In genomic region chr4:4541661-4542570, GRCh38 we compare ENCODE assay signal across 1 cellular context.
TF ChIP-seq lines count a peak whose summit lies in the region.

Gene STX18, minus strand, starts transcription at chr4:4542048. Its CDS starts 84 bp downstream, at chr4:4541964.

TF ChIP-seq in HEK293, 187 proteins besides CTCF, POLR2A, EP300 and RAD21 (continued from another document):
- TF ChIP-seq, protein P1, sequence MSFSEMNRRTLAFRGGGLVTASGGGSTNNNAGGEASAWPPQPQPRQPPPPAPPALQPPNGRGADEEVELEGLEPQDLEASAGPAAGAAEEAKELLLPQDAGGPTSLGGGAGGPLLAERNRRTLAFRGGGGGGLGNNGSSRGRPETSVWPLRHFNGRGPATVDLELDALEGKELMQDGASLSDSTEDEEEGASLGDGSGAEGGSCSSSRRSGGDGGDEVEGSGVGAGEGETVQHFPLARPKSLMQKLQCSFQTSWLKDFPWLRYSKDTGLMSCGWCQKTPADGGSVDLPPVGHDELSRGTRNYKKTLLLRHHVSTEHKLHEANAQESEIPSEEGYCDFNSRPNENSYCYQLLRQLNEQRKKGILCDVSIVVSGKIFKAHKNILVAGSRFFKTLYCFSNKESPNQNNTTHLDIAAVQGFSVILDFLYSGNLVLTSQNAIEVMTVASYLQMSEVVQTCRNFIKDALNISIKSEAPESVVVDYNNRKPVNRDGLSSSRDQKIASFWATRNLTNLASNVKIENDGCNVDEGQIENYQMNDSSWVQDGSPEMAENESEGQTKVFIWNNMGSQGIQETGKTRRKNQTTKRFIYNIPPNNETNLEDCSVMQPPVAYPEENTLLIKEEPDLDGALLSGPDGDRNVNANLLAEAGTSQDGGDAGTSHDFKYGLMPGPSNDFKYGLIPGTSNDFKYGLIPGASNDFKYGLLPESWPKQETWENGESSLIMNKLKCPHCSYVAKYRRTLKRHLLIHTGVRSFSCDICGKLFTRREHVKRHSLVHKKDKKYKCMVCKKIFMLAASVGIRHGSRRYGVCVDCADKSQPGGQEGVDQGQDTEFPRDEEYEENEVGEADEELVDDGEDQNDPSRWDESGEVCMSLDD (tag by site-specific recombination; IDR thresholded peaks at IDR 0.05), result peak; percentile 83
- TF ChIP-seq ZNF514 (tag by site-specific recombination; IDR thresholded peaks at IDR 0.05) (no peak), ZNF510 (tag by site-specific recombination; IDR thresholded peaks at IDR 0.05; ENCODE audit: insufficient replicate concordance) (no peak), ZBTB1 (tag by site-specific recombination; IDR thresholded peaks at IDR 0.05) (peak; percentile 98), ZNF776 (tag by site-specific recombination; IDR thresholded peaks at IDR 0.05; ENCODE audit: borderline replicate concordance) (no peak), ZNF404 (tag by site-specific recombination; IDR thresholded peaks at IDR 0.05) (no peak), ZNF830 (tag by site-specific recombination; IDR thresholded peaks at IDR 0.05; ENCODE audit: low read depth) (no peak), ZBTB21 (tag by site-specific recombination; IDR thresholded peaks at IDR 0.05) (peak; percentile 72), ZNF426 (tag by site-specific recombination; IDR thresholded peaks at IDR 0.05) (no peak), TRIM28 (IDR thresholded peaks at IDR 0.05; ENCODE audit: borderline replicate concordance, low read length) (peak; percentile 63; the same call in 1 of the 2 replicates), ZFP69B (tag by site-specific recombination; IDR thresholded peaks at IDR 0.05) (peak; percentile 89), MEIS1 (CRISPR knock-in tag; IDR thresholded peaks at IDR 0.05; ENCODE audit: borderline replicate concordance) (no peak), ZNF112 (tag by site-specific recombination; IDR thresholded peaks at IDR 0.05) (no peak), ZNF366 (tag by site-specific recombination; conservative IDR thresholded peaks at IDR 0.05) (peak; percentile 49), ZNF747 (tag by site-specific recombination; IDR thresholded peaks at IDR 0.05) (no peak), ZNF174 (tag by site-specific recombination; IDR thresholded peaks at IDR 0.05) (no peak), ZNF664 (tag by site-specific recombination; IDR thresholded peaks at IDR 0.05) (peak; percentile 57; the same call in 1 of the 2 replicates), ZNF624 (tag by site-specific recombination; IDR thresholded peaks at IDR 0.05) (0 out of 2 replicates have a peak, but pooled peaks have one; percentile 52), ZBTB8A (tag by site-specific recombination; IDR thresholded peaks at IDR 0.05) (peak; percentile 73), ZNF157 (tag by site-specific recombination; IDR thresholded peaks at IDR 0.05) (no peak), ZNF202 (tag by site-specific recombination; IDR thresholded peaks at IDR 0.05; ENCODE audit: borderline replicate concordance) (no peak), SP7 (tag by site-specific recombination; IDR thresholded peaks at IDR 0.05) (peak; percentile 93), ZNF843 (tag by site-specific recombination; IDR thresholded peaks at IDR 0.05) (peak; percentile 83), ZNF561 (tag by site-specific recombination; IDR thresholded peaks at IDR 0.05; ENCODE audit: borderline replicate concordance) (peak; percentile 95), ZNF121 (tag by site-specific recombination; IDR thresholded peaks at IDR 0.05) (peak; percentile 78; the same call in 1 of the 2 replicates), WT1 (tag by site-specific recombination; IDR thresholded peaks at IDR 0.05) (peak; percentile 58; the same call in 1 of the 2 replicates), ZNF138 (tag by site-specific recombination; IDR thresholded peaks at IDR 0.05; ENCODE audit: borderline replicate concordance) (no peak), KLF1 (tag by site-specific recombination; IDR thresholded peaks at IDR 0.05) (peak; percentile 70), ZNF292 (tag by site-specific recombination; IDR thresholded peaks at IDR 0.05; ENCODE audit: borderline replicate concordance, low read depth) (no peak)
- TF ChIP-seq, protein P2, sequence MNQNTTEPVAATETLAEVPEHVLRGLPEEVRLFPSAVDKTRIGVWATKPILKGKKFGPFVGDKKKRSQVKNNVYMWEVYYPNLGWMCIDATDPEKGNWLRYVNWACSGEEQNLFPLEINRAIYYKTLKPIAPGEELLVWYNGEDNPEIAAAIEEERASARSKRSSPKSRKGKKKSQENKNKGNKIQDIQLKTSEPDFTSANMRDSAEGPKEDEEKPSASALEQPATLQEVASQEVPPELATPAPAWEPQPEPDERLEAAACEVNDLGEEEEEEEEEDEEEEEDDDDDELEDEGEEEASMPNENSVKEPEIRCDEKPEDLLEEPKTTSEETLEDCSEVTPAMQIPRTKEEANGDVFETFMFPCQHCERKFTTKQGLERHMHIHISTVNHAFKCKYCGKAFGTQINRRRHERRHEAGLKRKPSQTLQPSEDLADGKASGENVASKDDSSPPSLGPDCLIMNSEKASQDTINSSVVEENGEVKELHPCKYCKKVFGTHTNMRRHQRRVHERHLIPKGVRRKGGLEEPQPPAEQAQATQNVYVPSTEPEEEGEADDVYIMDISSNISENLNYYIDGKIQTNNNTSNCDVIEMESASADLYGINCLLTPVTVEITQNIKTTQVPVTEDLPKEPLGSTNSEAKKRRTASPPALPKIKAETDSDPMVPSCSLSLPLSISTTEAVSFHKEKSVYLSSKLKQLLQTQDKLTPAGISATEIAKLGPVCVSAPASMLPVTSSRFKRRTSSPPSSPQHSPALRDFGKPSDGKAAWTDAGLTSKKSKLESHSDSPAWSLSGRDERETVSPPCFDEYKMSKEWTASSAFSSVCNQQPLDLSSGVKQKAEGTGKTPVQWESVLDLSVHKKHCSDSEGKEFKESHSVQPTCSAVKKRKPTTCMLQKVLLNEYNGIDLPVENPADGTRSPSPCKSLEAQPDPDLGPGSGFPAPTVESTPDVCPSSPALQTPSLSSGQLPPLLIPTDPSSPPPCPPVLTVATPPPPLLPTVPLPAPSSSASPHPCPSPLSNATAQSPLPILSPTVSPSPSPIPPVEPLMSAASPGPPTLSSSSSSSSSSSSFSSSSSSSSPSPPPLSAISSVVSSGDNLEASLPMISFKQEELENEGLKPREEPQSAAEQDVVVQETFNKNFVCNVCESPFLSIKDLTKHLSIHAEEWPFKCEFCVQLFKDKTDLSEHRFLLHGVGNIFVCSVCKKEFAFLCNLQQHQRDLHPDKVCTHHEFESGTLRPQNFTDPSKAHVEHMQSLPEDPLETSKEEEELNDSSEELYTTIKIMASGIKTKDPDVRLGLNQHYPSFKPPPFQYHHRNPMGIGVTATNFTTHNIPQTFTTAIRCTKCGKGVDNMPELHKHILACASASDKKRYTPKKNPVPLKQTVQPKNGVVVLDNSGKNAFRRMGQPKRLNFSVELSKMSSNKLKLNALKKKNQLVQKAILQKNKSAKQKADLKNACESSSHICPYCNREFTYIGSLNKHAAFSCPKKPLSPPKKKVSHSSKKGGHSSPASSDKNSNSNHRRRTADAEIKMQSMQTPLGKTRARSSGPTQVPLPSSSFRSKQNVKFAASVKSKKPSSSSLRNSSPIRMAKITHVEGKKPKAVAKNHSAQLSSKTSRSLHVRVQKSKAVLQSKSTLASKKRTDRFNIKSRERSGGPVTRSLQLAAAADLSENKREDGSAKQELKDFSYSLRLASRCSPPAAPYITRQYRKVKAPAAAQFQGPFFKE (tag by site-specific recombination; IDR thresholded peaks at IDR 0.05; ENCODE audit: borderline replicate concordance), result peak; percentile 88; the same call in 1 of the 2 replicates
- TF ChIP-seq, protein P3, sequence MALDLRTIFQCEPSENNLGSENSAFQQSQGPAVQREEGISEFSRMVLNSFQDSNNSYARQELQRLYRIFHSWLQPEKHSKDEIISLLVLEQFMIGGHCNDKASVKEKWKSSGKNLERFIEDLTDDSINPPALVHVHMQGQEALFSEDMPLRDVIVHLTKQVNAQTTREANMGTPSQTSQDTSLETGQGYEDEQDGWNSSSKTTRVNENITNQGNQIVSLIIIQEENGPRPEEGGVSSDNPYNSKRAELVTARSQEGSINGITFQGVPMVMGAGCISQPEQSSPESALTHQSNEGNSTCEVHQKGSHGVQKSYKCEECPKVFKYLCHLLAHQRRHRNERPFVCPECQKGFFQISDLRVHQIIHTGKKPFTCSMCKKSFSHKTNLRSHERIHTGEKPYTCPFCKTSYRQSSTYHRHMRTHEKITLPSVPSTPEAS (tag by site-specific recombination; IDR thresholded peaks at IDR 0.05), result peak; percentile 78
- TF ChIP-seq, protein P4, sequence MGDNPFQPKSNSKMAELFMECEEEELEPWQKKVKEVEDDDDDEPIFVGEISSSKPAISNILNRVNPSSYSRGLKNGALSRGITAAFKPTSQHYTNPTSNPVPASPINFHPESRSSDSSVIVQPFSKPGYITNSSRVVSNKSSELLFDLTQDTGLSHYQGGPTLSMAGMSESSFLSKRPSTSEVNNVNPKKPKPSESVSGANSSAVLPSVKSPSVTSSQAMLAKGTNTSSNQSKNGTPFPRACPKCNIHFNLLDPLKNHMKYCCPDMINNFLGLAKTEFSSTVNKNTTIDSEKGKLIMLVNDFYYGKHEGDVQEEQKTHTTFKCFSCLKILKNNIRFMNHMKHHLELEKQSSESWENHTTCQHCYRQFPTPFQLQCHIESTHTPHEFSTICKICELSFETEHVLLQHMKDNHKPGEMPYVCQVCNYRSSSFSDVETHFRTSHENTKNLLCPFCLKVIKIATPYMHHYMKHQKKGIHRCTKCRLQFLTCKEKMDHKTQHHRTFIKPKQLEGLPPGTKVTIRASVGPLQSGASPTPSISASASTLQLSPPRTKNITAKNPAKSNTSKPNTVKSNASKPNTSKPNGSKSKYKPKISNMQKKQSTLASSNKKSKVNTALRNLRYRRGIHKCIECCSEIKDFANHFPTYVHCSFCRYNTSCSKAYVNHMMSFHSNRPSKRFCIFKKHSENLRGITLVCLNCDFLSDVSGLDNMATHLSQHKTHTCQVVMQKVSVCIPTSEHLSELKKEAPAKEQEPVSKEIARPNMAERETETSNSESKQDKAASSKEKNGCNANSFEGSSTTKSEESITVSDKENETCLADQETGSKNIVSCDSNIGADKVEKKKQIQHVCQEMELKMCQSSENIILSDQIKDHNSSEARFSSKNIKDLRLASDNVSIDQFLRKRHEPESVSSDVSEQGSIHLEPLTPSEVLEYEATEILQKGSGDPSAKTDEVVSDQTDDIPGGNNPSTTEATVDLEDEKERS (tag by site-specific recombination; IDR thresholded peaks at IDR 0.05), result peak; percentile 81
